ENCODE assay signal across 30 cellular contexts in genomic region chr10:100877451-100877850, GRCh38.
"Had no signal": no experiment of that assay in that cellular context is flagged by ENCODE, and none has a peak within 500 bp of the region (broad histone marks: within the 10 kb centered on the region; RNA-seq: fewer than 3 reads in every experiment).

No MANE protein-coding gene starts in this region.

- H2AFZ ChIP-seq: PC-9 had no signal

- H3K27ac Mint-ChIP-seq: activated CD4-positive, alpha-beta memory T cell treated with anti-CD3 and anti-CD28 coated beads, Interleukin-2, amount 10 ng/mL, durations not matched to agents 7 days and 5 days; activated CD8-positive, alpha-beta memory T cell treated with anti-CD3 and anti-CD28 coated beads, Interleukin-2, amount 10 ng/mL, durations not matched to agents 7 days and 5 days; activated naive CD4-positive, alpha-beta T cell treated with anti-CD3 and anti-CD28 coated beads, Interleukin-2, amount 10 ng/mL, durations not matched to agents 7 days and 5 days; activated naive CD8-positive, alpha-beta T cell; activated naive CD8-positive, alpha-beta T cell treated with anti-CD3 and anti-CD28 coated beads, Interleukin-2, amount 50 U/mL, for 24 hours had no signal

- DNase-seq: activated CD4-positive, alpha-beta memory T cell treated with anti-CD3 and anti-CD28 coated beads, Interleukin-2, amount 10 ng/mL, durations not matched to agents 7 days and 5 days; activated CD4-positive, alpha-beta T cell treated with anti-CD3 and anti-CD28 coated beads for 1 hour; activated CD4-positive, alpha-beta T cell treated with anti-CD3 and anti-CD28 coated beads for 48 hours; activated CD4-positive, CD25-positive, alpha-beta regulatory T cell; activated CD8-positive, alpha-beta memory T cell treated with anti-CD3 and anti-CD28 coated beads for 24 hours; activated CD8-positive, alpha-beta memory T cell treated with anti-CD3 and anti-CD28 coated beads, Interleukin-2, amount 10 ng/mL, durations not matched to agents 7 days and 5 days; activated CD8-positive, alpha-beta memory T cell treated with anti-CD3 and anti-CD28 coated beads, Interleukin-2, amount 50 U/mL, for 48 hours; activated effector memory CD4-positive, alpha-beta T cell treated with Interleukin-2 at 50 U/mL for 16 hours; activated naive CD4-positive, alpha-beta T cell treated with anti-CD3 and anti-CD28 coated beads, Interleukin-2, amount 10 ng/mL, durations not matched to agents 7 days and 5 days; activated naive CD8-positive, alpha-beta T cell treated with anti-CD3 and anti-CD28 coated beads, Interleukin-2, amount 50 U/mL, for 24 hours; activated T-cell treated with anti-CD3 and anti-CD28 coated beads, Interleukin-2, amount 50 U/mL, for 48 hours; cerebellar nuclear complex; MV-4-11; NCI-H1092; NCI-H1436 treated with DMSO at 0.1 percent for 48 hours; NCI-H1694 treated with DMSO at 0.1 percent for 48 hours; NCI-H2029; NCI-H345; NCI-H524 treated with DMSO at 0.1 percent for 48 hours; NK-92 treated with Interleukin-12 subunit alpha and Interleukin-12 subunit beta, amount 100 ng/mL, for 24 hours; PC-9; Right ventricle myocardium superior; T-helper 1 cell; T1000 had no signal

- H3K27ac ChIP-seq: PC-9, RWPE1, WERI-Rb-1 had no signal

- H3K36me3 Mint-ChIP-seq: activated CD8-positive, alpha-beta memory T cell treated with anti-CD3 and anti-CD28 coated beads, Interleukin-2, amount 10 ng/mL, durations not matched to agents 7 days and 5 days; activated naive CD4-positive, alpha-beta T cell treated with anti-CD3 and anti-CD28 coated beads, Interleukin-2, amount 10 ng/mL, durations not matched to agents 7 days and 5 days; activated naive CD8-positive, alpha-beta T cell; brain had no signal

- H3K4me1 Mint-ChIP-seq: activated CD4-positive, alpha-beta memory T cell treated with anti-CD3 and anti-CD28 coated beads, Interleukin-2, amount 10 ng/mL, durations not matched to agents 7 days and 5 days; activated CD8-positive, alpha-beta memory T cell treated with anti-CD3 and anti-CD28 coated beads, Interleukin-2, amount 10 ng/mL, durations not matched to agents 7 days and 5 days; activated naive CD4-positive, alpha-beta T cell treated with anti-CD3 and anti-CD28 coated beads, Interleukin-2, amount 10 ng/mL, durations not matched to agents 7 days and 5 days; activated naive CD8-positive, alpha-beta T cell treated with anti-CD3 and anti-CD28 coated beads, Interleukin-2, amount 50 U/mL, for 24 hours had no signal

- H3K9me3 Mint-ChIP-seq: activated CD4-positive, alpha-beta memory T cell treated with anti-CD3 and anti-CD28 coated beads, Interleukin-2, amount 10 ng/mL, durations not matched to agents 7 days and 5 days; activated naive CD4-positive, alpha-beta T cell treated with anti-CD3 and anti-CD28 coated beads, Interleukin-2, amount 10 ng/mL, durations not matched to agents 7 days and 5 days; activated naive CD8-positive, alpha-beta T cell treated with anti-CD3 and anti-CD28 coated beads, Interleukin-2, amount 50 U/mL, for 24 hours had no signal

- H3K36me3 ChIP-seq: WERI-Rb-1 had no signal

- H3K4me2 ChIP-seq: PC-9 had no signal

- FAIRE-seq: colon, RCC 7860 had no signal

- H3K4me3 Mint-ChIP-seq: activated CD4-positive, alpha-beta memory T cell treated with anti-CD3 and anti-CD28 coated beads, Interleukin-2, amount 10 ng/mL, durations not matched to agents 7 days and 5 days; activated CD8-positive, alpha-beta memory T cell treated with anti-CD3 and anti-CD28 coated beads, Interleukin-2, amount 10 ng/mL, durations not matched to agents 7 days and 5 days; activated naive CD4-positive, alpha-beta T cell treated with anti-CD3 and anti-CD28 coated beads, Interleukin-2, amount 10 ng/mL, durations not matched to agents 7 days and 5 days; activated naive CD8-positive, alpha-beta T cell; activated naive CD8-positive, alpha-beta T cell treated with anti-CD3 and anti-CD28 coated beads, Interleukin-2, amount 50 U/mL, for 24 hours; brain had no signal

- H3K4me3 ChIP-seq: PC-9 had no signal
